Comparison of ENCODE assay signal across 18 cellular contexts in genomic region chr18:24616638-24617037, GRCh38.
DNase-seq lines count a peak whose midpoint lies in the region; ATAC-seq and TF ChIP-seq lines count a peak whose summit lies in the region.
"Had no signal": no experiment of that assay in that cellular context is flagged by ENCODE, and none has a peak within 500 bp of the region (broad histone marks: within the 10 kb centered on the region; RNA-seq: fewer than 3 reads in every experiment).

No MANE protein-coding gene starts in this region.

- no peak for TF ChIP-seq POLR2A in GM18505 (IDR thresholded peaks at IDR 0.05; ENCODE audit: borderline replicate concordance, extremely low read depth, insufficient read depth, insufficient read length)

- H3K27ac Mint-ChIP-seq in WTC11 = no peak overlapping the region
- no peak overlapping the region for H3K27ac Mint-ChIP-seq in activated CD4-positive, alpha-beta memory T cell treated with anti-CD3 and anti-CD28 coated beads, Interleukin-2, amount 10 ng/mL, durations not matched to agents 7 days and 5 days

- no peak overlapping the region; the same call in 1 of the 2 replicates for H3K4me3 Mint-ChIP-seq in WTC11
- H3K4me3 Mint-ChIP-seq in activated CD4-positive, alpha-beta memory T cell treated with anti-CD3 and anti-CD28 coated beads, Interleukin-2, amount 10 ng/mL, durations not matched to agents 7 days and 5 days = no peak overlapping the region
- H3K4me3 Mint-ChIP-seq: CD14-positive monocyte had no signal

- TF ChIP-seq CTCF in WTC11 (IDR thresholded peaks at IDR 0.05) = no peak

- POLR2A ChIA-PET in WTC11 (lab: Charles Lee) = no interaction called here
- POLR2A ChIA-PET in activated CD4-positive, alpha-beta memory T cell treated with anti-CD3 and anti-CD28 coated beads, Interleukin-2, amount 10 ng/mL, durations not matched to agents 7 days and 5 days (lab: Charles Lee) = no interaction called here

- peaks cover 15% of the 10 kb centered on the region for H3K9me3 Mint-ChIP-seq in WTC11
- H3K9me3 Mint-ChIP-seq in activated CD4-positive, alpha-beta memory T cell treated with anti-CD3 and anti-CD28 coated beads, Interleukin-2, amount 10 ng/mL, durations not matched to agents 7 days and 5 days = no peaks in the 10 kb centered on the region

- peaks cover 17% of the 10 kb centered on the region for H3K4me1 Mint-ChIP-seq in WTC11
- no peaks in the 10 kb centered on the region for H3K4me1 Mint-ChIP-seq in activated CD4-positive, alpha-beta memory T cell treated with anti-CD3 and anti-CD28 coated beads, Interleukin-2, amount 10 ng/mL, durations not matched to agents 7 days and 5 days

- DNase-seq in ELF-1 (ENCODE audit: low read depth, low spot score) = peak; percentile 21
- DNase-seq in NCI-H128 (lab: John Stamatoyannopoulos, UW; ENCODE audit: unreplicated experiment) = peak; percentile 72
- DNase-seq in NCI-H345 (lab: John Stamatoyannopoulos, UW) = peak; percentile 86
- no peak for DNase-seq in WTC11 (ENCODE audit: low spot score)
- DNase-seq in activated CD4-positive, alpha-beta memory T cell treated with anti-CD3 and anti-CD28 coated beads, Interleukin-2, amount 10 ng/mL, durations not matched to agents 7 days and 5 days = no peak
- no peak for DNase-seq in 8988T
- DNase-seq: ACHN, AML-193, Caco-2, KG1, SHP77 treated with DMSO at 0.1 percent for 48 hours, T-helper 1 cell, T1000 had no signal

- ATAC-seq in WTC11 (peak; percentile 85), GM18505 (IDR thresholded peaks at IDR 0.05; ENCODE audit: unreplicated experiment) (no peak), GM21528 (IDR thresholded peaks at IDR 0.05; ENCODE audit: low FRiP score, unreplicated experiment) (no peak)
- ATAC-seq: HCT116, SK-N-SH treated with all-trans-retinoic acid at 6 μM for 48 hours had no signal

- peaks cover 10% of the 10 kb centered on the region for H3K36me3 Mint-ChIP-seq in WTC11
- H3K36me3 Mint-ChIP-seq in activated CD4-positive, alpha-beta memory T cell treated with anti-CD3 and anti-CD28 coated beads, Interleukin-2, amount 10 ng/mL, durations not matched to agents 7 days and 5 days (ENCODE audit: low read depth) = no peaks in the 10 kb centered on the region
- H3K36me3 Mint-ChIP-seq: CD14-positive monocyte had no signal

- peaks cover 8% of the 10 kb centered on the region for H3K27me3 Mint-ChIP-seq in WTC11 (ENCODE audit: low read depth)
- H3K27me3 Mint-ChIP-seq in activated CD4-positive, alpha-beta memory T cell treated with anti-CD3 and anti-CD28 coated beads, Interleukin-2, amount 10 ng/mL, durations not matched to agents 7 days and 5 days = peaks cover 3% of the 10 kb centered on the region

- CTCF ChIA-PET in WTC11 (lab: Charles Lee) = interaction anchor here (1.2 kb wide), 1 partner anchor 110 kb away, joined by 5 read pairs; no protein-coding TSS in a partner anchor
- CTCF ChIA-PET in activated CD4-positive, alpha-beta memory T cell treated with anti-CD3 and anti-CD28 coated beads, Interleukin-2, amount 10 ng/mL, durations not matched to agents 7 days and 5 days (lab: Charles Lee) = no interaction called here

TF ChIP-seq in WTC11, 78 proteins besides CTCF, POLR2A, EP300 and RAD21:
- TF ChIP-seq, protein P1, sequence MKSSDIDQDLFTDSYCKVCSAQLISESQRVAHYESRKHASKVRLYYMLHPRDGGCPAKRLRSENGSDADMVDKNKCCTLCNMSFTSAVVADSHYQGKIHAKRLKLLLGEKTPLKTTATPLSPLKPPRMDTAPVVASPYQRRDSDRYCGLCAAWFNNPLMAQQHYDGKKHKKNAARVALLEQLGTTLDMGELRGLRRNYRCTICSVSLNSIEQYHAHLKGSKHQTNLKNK (CRISPR knock-in tag; IDR thresholded peaks at IDR 0.05) = no peak
- TF ChIP-seq USF2 (CRISPR knock-in tag; IDR thresholded peaks at IDR 0.05) = no peak

Comparison
In these comparisons a context has a peak if more than half of its experiments do, and no peak if none do; other contexts are left out.
1. DNase-seq: peak in ELF-1 (single experiment), NCI-H128 (single experiment) and NCI-H345 (single experiment); none in WTC11 (single experiment), activated CD4-positive, alpha-beta memory T cell treated with anti-CD3 and anti-CD28 coated beads, Interleukin-2, amount 10 ng/mL, durations not matched to agents 7 days and 5 days (single experiment) and 8988T (single experiment).